In genomic region chr1:220222939-220223338, GRCh38 we compare ENCODE assay signal across 16 cellular contexts. TPM values are rescaled to one million over a fixed set of nuclear protein-coding genes. Genes with fewer than 3 reads are reported as not detected.
DNase-seq lines count a peak whose midpoint lies in the region; ATAC-seq, FAIRE-seq and TF ChIP-seq lines count a peak whose summit lies in the region.
"Had no signal": no experiment of that assay in that cellular context is flagged by ENCODE, and none has a peak within 500 bp of the region (broad histone marks: within the 10 kb centered on the region; RNA-seq: fewer than 3 reads in every experiment).

No MANE protein-coding gene starts in this region.

- no peak for TF ChIP-seq POLR2A in GM12891 (IDR thresholded peaks at IDR 0.05; ENCODE audit: low read depth, low read length)

- intact Hi-C loops in activated T-helper 2 cell treated with anti-CD3 and anti-CD28 coated beads, Interferon-gamma antibody, Interleukin-2, Interleukin-4, amounts not matched to agents 10 μg/mL and 5 μg/mL and 100 μg/mL, durations not matched to agents 14 hours and 24 hours and 36 hours (cut with micrococcal nuclease): no loop called here

- H3K27me3 Mint-ChIP-seq in activated T-helper 2 cell treated with anti-CD3 and anti-CD28 coated beads, Interferon-gamma antibody, Interleukin-2, Interleukin-4, amounts not matched to agents 10 μg/mL and 5 μg/mL and 100 μg/mL, durations not matched to agents 14 hours and 24 hours and 36 hours (ENCODE audit: low read depth): no peaks in the 10 kb centered on the region
- H3K27me3 Mint-ChIP-seq: naive thymus-derived CD8-positive, alpha-beta T cell had no signal

- peaks cover 2% of the 10 kb centered on the region for H3K4me1 Mint-ChIP-seq in activated T-helper 2 cell treated with anti-CD3 and anti-CD28 coated beads, Interferon-gamma antibody, Interleukin-2, Interleukin-4, amounts not matched to agents 10 μg/mL and 5 μg/mL and 100 μg/mL, durations not matched to agents 14 hours and 24 hours and 36 hours (ENCODE audit: low read depth)

- ATAC-seq in GM21360 (IDR thresholded peaks at IDR 0.05; ENCODE audit: unreplicated experiment) (peak; percentile 38), HG03442 (IDR thresholded peaks at IDR 0.05; ENCODE audit: unreplicated experiment) (peak; percentile 22)
- ATAC-seq: naive thymus-derived CD8-positive, alpha-beta T cell; Right ventricle myocardium inferior had no signal

- DNase-seq in GM12891 (ENCODE audit: insufficient read length, low spot score): no peak
- peak; percentile 16 for DNase-seq in fibroblast of villous mesenchyme (ENCODE audit: low read depth)
- no peak for DNase-seq in anterior cingulate cortex (lab: John Stamatoyannopoulos, UW)
- no peak for DNase-seq in stimulated activated naive CD4-positive, alpha-beta T cell (lab: John Stamatoyannopoulos, UW)
- no peak for DNase-seq in activated T-helper 2 cell treated with anti-CD3 and anti-CD28 coated beads, Interferon-gamma antibody, Interleukin-2, Interleukin-4, amounts not matched to agents 10 μg/mL and 5 μg/mL and 100 μg/mL, durations not matched to agents 14 hours and 24 hours and 36 hours (ENCODE audit: low spot score)
- no peak for DNase-seq in COLO829 (ENCODE audit: low spot score)
- DNase-seq: Caco-2; central memory CD4-positive, alpha-beta T cell; effector CD8-positive, alpha-beta T cell; immature natural killer cell; naive thymus-derived CD8-positive, alpha-beta T cell; stimulated activated CD4-positive, alpha-beta T cell treated with anti-CD3 and anti-CD28 coated beads, Interleukin-4, amount 100 ng/mL, for 1 hour had no signal

- no peak for TF ChIP-seq CTCF in fibroblast of villous mesenchyme (IDR thresholded peaks at IDR 0.05; ENCODE audit: insufficient read depth, low read depth, low read length)

- peaks cover 21% of the 10 kb centered on the region for H3K36me3 Mint-ChIP-seq in activated T-helper 2 cell treated with anti-CD3 and anti-CD28 coated beads, Interferon-gamma antibody, Interleukin-2, Interleukin-4, amounts not matched to agents 10 μg/mL and 5 μg/mL and 100 μg/mL, durations not matched to agents 14 hours and 24 hours and 36 hours (ENCODE audit: low read depth)
- H3K36me3 Mint-ChIP-seq: immature natural killer cell had no signal

- no peak overlapping the region for H3K4me3 Mint-ChIP-seq in activated T-helper 2 cell treated with anti-CD3 and anti-CD28 coated beads, Interferon-gamma antibody, Interleukin-2, Interleukin-4, amounts not matched to agents 10 μg/mL and 5 μg/mL and 100 μg/mL, durations not matched to agents 14 hours and 24 hours and 36 hours (ENCODE audit: low read depth)
- H3K4me3 Mint-ChIP-seq: immature natural killer cell; naive thymus-derived CD8-positive, alpha-beta T cell had no signal

- H3K27ac Mint-ChIP-seq in activated T-helper 2 cell treated with anti-CD3 and anti-CD28 coated beads, Interferon-gamma antibody, Interleukin-2, Interleukin-4, amounts not matched to agents 10 μg/mL and 5 μg/mL and 100 μg/mL, durations not matched to agents 14 hours and 24 hours and 36 hours: no peak overlapping the region
- H3K27ac Mint-ChIP-seq: immature natural killer cell had no signal

- FAIRE-seq in GM12891 (lab: Jason Lieb, UNC): peak; percentile 13

- no peaks in the 10 kb centered on the region for H3K9me3 Mint-ChIP-seq in activated T-helper 2 cell treated with anti-CD3 and anti-CD28 coated beads, Interferon-gamma antibody, Interleukin-2, Interleukin-4, amounts not matched to agents 10 μg/mL and 5 μg/mL and 100 μg/mL, durations not matched to agents 14 hours and 24 hours and 36 hours
- H3K9me3 Mint-ChIP-seq: immature natural killer cell; naive thymus-derived CD8-positive, alpha-beta T cell had no signal

- H3K4me3 ChIP-seq in fibroblast of villous mesenchyme (ENCODE audit: low read depth, low read length): no peak overlapping the region
- H3K4me3 ChIP-seq: lung had no signal

TF ChIP-seq in GM12891, 5 proteins besides CTCF, POLR2A, EP300 and RAD21:
- TF ChIP-seq POLR2AphosphoS5 (IDR thresholded peaks at IDR 0.05; ENCODE audit: low read depth, low read length) (no peak), SPI1 (IDR thresholded peaks at IDR 0.05; ENCODE audit: low read depth, low read length) (no peak), PAX5 (IDR thresholded peaks at IDR 0.05; ENCODE audit: insufficient read depth, low read length, severe bottlenecking) (no peak), TAF1 (IDR thresholded peaks at IDR 0.05; ENCODE audit: low read depth, low read length) (no peak), POU2F2 (IDR thresholded peaks at IDR 0.05; ENCODE audit: low read depth, low read length) (no peak)
TF ChIP-seq in GM12891: peak in this region for 0.

RNA-seq across cellular contexts. Expression of gene RAB3GAP2, which starts 49.3 kb away (rescaled TPM):
- 14.1 TPM for polyA plus RNA-seq in GM12891 (2012; ENCODE audit: low read depth, missing spikeins)
- 38.3 and 51.8 TPM in 2 replicates for total RNA-seq in fibroblast of villous mesenchyme
- 52.8 and 60.7 TPM in 2 replicates for total RNA-seq in activated T-helper 2 cell treated with anti-CD3 and anti-CD28 coated beads, Interferon-gamma antibody, Interleukin-2, Interleukin-4, amounts not matched to agents 10 μg/mL and 5 μg/mL and 100 μg/mL, durations not matched to agents 14 hours and 24 hours and 36 hours
